ENCODE assay signal across 14 cellular contexts in the genomic region with DNA sequence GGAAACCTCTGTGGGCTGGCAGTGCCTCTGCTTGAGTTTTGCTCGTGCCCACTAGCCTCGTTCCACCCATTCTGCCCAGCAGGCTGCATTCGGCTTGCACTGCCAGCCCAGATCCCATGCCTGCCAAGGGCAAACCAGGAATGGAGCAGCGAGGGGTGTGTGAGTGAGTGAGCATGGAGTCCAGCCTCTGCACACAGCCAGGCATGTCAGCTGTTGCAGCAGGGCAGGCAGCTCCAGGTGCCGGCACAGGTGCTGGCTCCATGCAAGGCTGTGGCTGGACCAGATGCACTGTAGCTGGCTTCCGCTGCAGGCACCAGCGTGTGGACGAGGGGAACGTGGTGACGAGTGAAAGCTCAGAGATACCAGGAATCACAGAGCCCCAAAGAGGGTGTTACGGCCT.
"Had no signal": no experiment of that assay in that cellular context is flagged by ENCODE, and none has a peak within 500 bp of the region (broad histone marks: within the 10 kb centered on the region; RNA-seq: fewer than 3 reads in every experiment).

No MANE protein-coding gene starts in this region.

- ATAC-seq: activated T-cell treated with anti-CD3 and anti-CD28 coated beads, Interleukin-2, amount 50 U/mL, for 4 hours; left colon had no signal

- H3K27ac Mint-ChIP-seq: T-helper 1 cell treated with Interleukin-12 subunit alpha and Interleukin-12 subunit beta and Interleukin-4 antibody, amounts not matched to agents 30 μg/mL and 1 μg/mL, for 36 hours had no signal

- H3K36me3 ChIP-seq: ovary had no signal

- H3K27ac ChIP-seq: esophagus muscularis mucosa, ovary, sigmoid colon, SK-N-MC had no signal

- H3K4me3 Mint-ChIP-seq: neural crest cell; T-helper 1 cell treated with Interleukin-12 subunit alpha and Interleukin-12 subunit beta and Interleukin-4 antibody, amounts not matched to agents 30 μg/mL and 1 μg/mL, for 36 hours had no signal

- H3K9me3 ChIP-seq: esophagus muscularis mucosa, ovary, sigmoid colon, stomach had no signal

- DNase-seq: activated CD4-positive, alpha-beta T cell treated with anti-CD3 and anti-CD28 coated beads, Interleukin-2, amount 50 U/mL, for 4 hours; activated gamma-delta T cell; activated T-cell treated with anti-CD3 and anti-CD28 coated beads, Interleukin-2, amount 50 U/mL, for 4 hours; cerebellar nuclear complex; left colon; ovary; sigmoid colon; stimulated activated CD4-positive, alpha-beta T cell treated with anti-CD3 and anti-CD28 coated beads, Interleukin-4, amount 100 ng/mL, for 1 hour; stimulated activated CD8-positive, alpha-beta memory T cell treated with anti-CD3 and anti-CD28 coated beads, Interleukin-4, amount 100 ng/mL, for 48 hours; stomach had no signal

- H3K9me3 Mint-ChIP-seq: activated T-cell treated with anti-CD3 and anti-CD28 coated beads, Interleukin-2, amount 50 U/mL, for 4 hours; neural crest cell; T-helper 1 cell treated with Interleukin-12 subunit alpha and Interleukin-12 subunit beta and Interleukin-4 antibody, amounts not matched to agents 30 μg/mL and 1 μg/mL, for 36 hours had no signal

- H3K4me3 ChIP-seq: esophagus muscularis mucosa, ovary, sigmoid colon, SK-N-MC had no signal
